In the genomic region with DNA sequence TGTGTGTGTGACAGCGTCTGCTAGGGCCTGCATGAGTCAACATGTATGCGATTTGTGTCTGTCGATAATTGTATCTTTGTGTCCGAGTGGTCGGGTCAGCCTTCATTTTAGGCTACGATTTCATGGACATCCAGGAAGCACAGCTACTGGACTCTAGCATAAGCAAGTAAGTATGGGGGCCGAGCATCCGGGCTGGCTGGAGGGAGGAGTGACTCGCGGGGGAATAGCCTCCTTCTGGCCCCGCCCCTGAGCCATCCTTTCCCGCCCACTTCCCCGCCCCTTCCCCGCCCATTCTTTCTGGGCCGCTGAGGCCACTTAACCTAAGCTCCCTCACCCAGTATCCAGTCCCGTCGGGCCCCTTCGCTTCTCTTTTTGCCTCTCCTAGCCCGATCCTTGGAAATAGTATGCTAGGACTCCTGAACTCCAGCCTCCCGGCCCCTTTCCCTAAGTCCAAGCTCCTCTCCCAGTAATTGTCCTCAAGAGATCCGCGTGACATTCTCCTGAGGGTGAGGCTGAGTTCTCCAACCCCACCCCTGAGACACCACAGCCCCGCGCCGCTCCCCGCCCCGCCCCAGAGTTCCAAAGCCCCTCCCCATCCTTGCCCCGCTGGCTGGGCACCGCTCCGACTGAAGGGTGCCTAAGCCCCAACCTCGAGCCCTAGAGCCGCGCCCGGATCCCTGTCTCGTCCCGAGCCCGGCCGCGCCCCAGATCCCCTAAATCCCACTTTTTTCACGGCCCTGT, we compare ENCODE assay signal across 8 cellular contexts. TPM values are rescaled to one million over a fixed set of nuclear protein-coding genes. Genes with fewer than 3 reads are reported as not detected.
A peak's percentile ranks its signal among the peaks of the same experiment; 100 is the strongest.
DNase-seq lines count a peak whose midpoint lies in the region; ATAC-seq and TF ChIP-seq lines count a peak whose summit lies in the region.

No MANE protein-coding gene starts in this region.

- H3K9me3 ChIP-seq in thyroid gland: no peaks in the 10 kb centered on the region

- peaks cover 27% of the 10 kb centered on the region for H3K4me1 Mint-ChIP-seq in activated naive CD8-positive, alpha-beta T cell treated with anti-CD3 and anti-CD28 coated beads for 36 hours
- peaks cover 30% of the 10 kb centered on the region for H3K4me1 Mint-ChIP-seq in osteocyte (ENCODE audit: unreplicated experiment)

- peak overlapping the region; percentile 69 for H3K27ac Mint-ChIP-seq in activated naive CD8-positive, alpha-beta T cell treated with anti-CD3 and anti-CD28 coated beads for 36 hours
- peak overlapping the region; percentile 97 for H3K27ac Mint-ChIP-seq in osteocyte (ENCODE audit: unreplicated experiment)

- peak; percentile 72 to 74 for DNase-seq in AML-193 (lab: John Stamatoyannopoulos, UW)
- DNase-seq in NAMALWA (ENCODE audit: low spot score): peak; percentile 80
- DNase-seq in SKM-1 (lab: John Stamatoyannopoulos, UW; ENCODE audit: unreplicated experiment): peak; percentile 81
- peak; percentile 70 for DNase-seq in activated naive CD8-positive, alpha-beta T cell treated with anti-CD3 and anti-CD28 coated beads for 36 hours
- DNase-seq in Right ventricle myocardium inferior (ENCODE audit: missing footprints): peak; percentile 93
- peak; percentile 93 for DNase-seq in osteocyte (ENCODE audit: extremely low spot score, unreplicated experiment)
- peak; percentile 88 for DNase-seq in thyroid gland

- no peaks in the 10 kb centered on the region for H3K27me3 ChIP-seq in thyroid gland

- H3K27me3 Mint-ChIP-seq in activated naive CD8-positive, alpha-beta T cell treated with anti-CD3 and anti-CD28 coated beads for 36 hours: no peaks in the 10 kb centered on the region
- H3K27me3 Mint-ChIP-seq in osteocyte (ENCODE audit: unreplicated experiment): no peaks in the 10 kb centered on the region

- H3K36me3 Mint-ChIP-seq in activated naive CD8-positive, alpha-beta T cell treated with anti-CD3 and anti-CD28 coated beads for 36 hours: no peaks in the 10 kb centered on the region
- H3K36me3 Mint-ChIP-seq in osteocyte (ENCODE audit: unreplicated experiment): peaks cover 21% of the 10 kb centered on the region

- H3K9me3 Mint-ChIP-seq in activated naive CD8-positive, alpha-beta T cell treated with anti-CD3 and anti-CD28 coated beads for 36 hours: no peaks in the 10 kb centered on the region
- no peaks in the 10 kb centered on the region for H3K9me3 Mint-ChIP-seq in osteocyte (ENCODE audit: unreplicated experiment)

- ATAC-seq in GM19455 (IDR thresholded peaks at IDR 0.05; ENCODE audit: unreplicated experiment) (peak; percentile 43), Right ventricle myocardium inferior (peak; percentile 76)

- TF ChIP-seq CTCF in osteocyte (IDR thresholded peaks at IDR 0.05) (no peak), thyroid gland (IDR thresholded peaks at IDR 0.05) (no peak)

- WGBS in thyroid gland, 2 donors: 4 to 5% methylated on average over 35 to 40 of the region's 40 CpGs

- H3K27ac ChIP-seq in thyroid gland: peak overlapping the region; percentile 86 to 95 (median 94)

- peak overlapping the region; percentile 84 for H3K4me3 Mint-ChIP-seq in activated naive CD8-positive, alpha-beta T cell treated with anti-CD3 and anti-CD28 coated beads for 36 hours
- H3K4me3 Mint-ChIP-seq in osteocyte (ENCODE audit: unreplicated experiment): peak overlapping the region; percentile 87

- H3K4me3 ChIP-seq in thyroid gland (replicated peaks in 1 of 3): peak overlapping the region; percentile 10 to 63 (median 51)

- peak in 1 of 2 donors; percentile 63 for TF ChIP-seq POLR2A in thyroid gland (IDR thresholded peaks at IDR 0.05)

- intact Hi-C loops in Right ventricle myocardium inferior (cut with DNase I) (loop anchor here (1.0 to 5.0 kb wide), 2 partner anchors 27 to 43 kb away; a partner anchor contains a TSS), thyroid gland (cut with DNase I) (no loop called here)

- H3K4me1 ChIP-seq in thyroid gland: peaks cover 5 to 20% of the 10 kb centered on the region in 2 donors

- H3K36me3 ChIP-seq in thyroid gland: peaks cover 15 to 36% of the 10 kb centered on the region in 2 donors

RNA-seq across cellular contexts. Expression of a gene that starts 1.2 kb away (rescaled TPM):
- total RNA-seq in activated naive CD8-positive, alpha-beta T cell treated with anti-CD3 and anti-CD28 coated beads for 36 hours: 1 to 10 TPM; 3.0 to 4.5 TPM
- total RNA-seq in Right ventricle myocardium inferior (51.3 TPM), osteocyte (43.0 and 48.2 TPM in 2 replicates), thyroid gland (10 to 100 TPM; 17.6 to 62.9 (median 32.3) TPM)

RNA-seq across cellular contexts. Expression of a gene that starts 9.1 kb away (rescaled TPM):
- not detected for total RNA-seq in activated naive CD8-positive, alpha-beta T cell treated with anti-CD3 and anti-CD28 coated beads for 36 hours
- total RNA-seq in Right ventricle myocardium inferior (20.7 TPM), osteocyte (not detected in 2 replicates), thyroid gland (10 to 100 TPM in 2 of 4 donors, 1 to 10 TPM in 2; 7.4 to 33.4 (median 10.7) TPM)

RNA-seq across cellular contexts. Expression of a gene that starts 17.6 kb away (rescaled TPM):
- total RNA-seq in activated naive CD8-positive, alpha-beta T cell treated with anti-CD3 and anti-CD28 coated beads for 36 hours: not detected
- total RNA-seq in Right ventricle myocardium inferior (not detected), osteocyte (not detected in 2 replicates), thyroid gland (under 1 TPM in 3 of 4 donors, not detected in 1; 0.50 to 0.63 (median 0.54) TPM)

RNA-seq across cellular contexts. Expression of a gene that starts 23.7 kb away (rescaled TPM):
- total RNA-seq in activated naive CD8-positive, alpha-beta T cell treated with anti-CD3 and anti-CD28 coated beads for 36 hours: 10 to 100 TPM; 39.6 to 45.5 TPM
- 0.78 TPM for total RNA-seq in Right ventricle myocardium inferior
- total RNA-seq in osteocyte: 0.46 and 0.97 TPM in 2 replicates
- total RNA-seq in thyroid gland: 10 to 100 TPM; 12.4 to 23.9 (median 18.4) TPM

RNA-seq across cellular contexts. Expression of a gene that starts 26.9 kb away (rescaled TPM):
- 1 to 10 TPM; 3.5 to 3.9 TPM for total RNA-seq in activated naive CD8-positive, alpha-beta T cell treated with anti-CD3 and anti-CD28 coated beads for 36 hours
- not detected for total RNA-seq in Right ventricle myocardium inferior
- total RNA-seq in osteocyte: 0.50 and 0.56 TPM in 2 replicates
- total RNA-seq in thyroid gland: 1 to 10 TPM in 1 of 4 donors, under 1 TPM in 3; 0.11 to 2.1 (median 0.60) TPM

Comparison
In these comparisons a context has a peak if more than half of its experiments do, and no peak if none do; other contexts are left out.
1. Peak in every context shown above with its lines: DNase-seq, ATAC-seq, H3K4me3 ChIP-seq and H3K27ac ChIP-seq.